1 cellular context compared by ENCODE assay signal in the genomic region with DNA sequence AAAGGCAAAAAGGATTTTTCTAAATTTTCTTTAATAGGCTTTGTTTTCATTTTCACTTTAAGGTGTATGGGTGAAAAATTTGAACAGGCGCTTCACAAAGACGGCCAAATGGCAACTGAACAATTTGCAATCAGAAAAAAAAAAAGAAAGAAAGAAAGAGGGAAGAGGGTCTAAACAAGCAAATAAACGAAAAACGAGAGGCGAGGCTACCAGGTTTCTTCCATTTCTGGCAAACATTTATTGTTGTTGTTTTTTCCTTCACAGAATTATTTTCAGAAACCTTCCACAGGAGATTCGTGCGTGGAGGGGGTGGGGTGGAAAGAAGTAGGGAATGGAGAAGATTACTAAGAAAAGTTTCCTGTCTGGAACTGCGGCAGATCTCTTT.
TF ChIP-seq lines count a peak whose summit lies in the region.

No MANE protein-coding gene starts in this region.

TF ChIP-seq in H1, 55 proteins besides CTCF, POLR2A, EP300 and RAD21:
- TF ChIP-seq SP1 (IDR thresholded peaks at IDR 0.05; ENCODE audit: low read depth, low read length) (no peak), TEAD4 (IDR thresholded peaks at IDR 0.05; ENCODE audit: low read depth, low read length) (no peak), MAFK (IDR thresholded peaks at IDR 0.05; ENCODE audit: low read depth, low read length) (no peak), RNF2 (IDR thresholded peaks at IDR 0.05; ENCODE audit: borderline replicate concordance, low read depth, low read length, missing control alignments, poor library complexity, severe bottlenecking) (no peak), CHD7 (IDR thresholded peaks at IDR 0.05; ENCODE audit: insufficient replicate concordance, low read length) (no peak), NRF1 (IDR thresholded peaks at IDR 0.05; ENCODE audit: low read depth, low read length) (no peak), RXRA (IDR thresholded peaks at IDR 0.05; ENCODE audit: insufficient read depth, low read depth, low read length) (no peak), CBX8 (IDR thresholded peaks at IDR 0.05; ENCODE audit: borderline replicate concordance, low read depth, low read length) (no peak), KDM4A (IDR thresholded peaks at IDR 0.05; ENCODE audit: low read depth, low read length, severe bottlenecking) (no peak), BRCA1 (IDR thresholded peaks at IDR 0.05; ENCODE audit: low read depth, low read length) (no peak), TAF7 (optimal IDR thresholded peaks at IDR 0.05; ENCODE audit: borderline replicate concordance, low read depth, low read length) (no peak), JUND (IDR thresholded peaks at IDR 0.05; ENCODE audit: low read length) (no peak), JUN (IDR thresholded peaks at IDR 0.05; ENCODE audit: low read depth, low read length) (no peak), SAP30 (IDR thresholded peaks at IDR 0.05; ENCODE audit: insufficient read depth, insufficient replicate concordance, low read length) (no peak), SP4 (IDR thresholded peaks at IDR 0.05; ENCODE audit: low read length) (no peak), SP2 (IDR thresholded peaks at IDR 0.05; ENCODE audit: low read length) (no peak), CTBP2 (IDR thresholded peaks at IDR 0.05; ENCODE audit: borderline replicate concordance, insufficient read depth, insufficient read length, low read length) (no peak), ASH2L (IDR thresholded peaks at IDR 0.05; ENCODE audit: low read length) (no peak), CEBPB (IDR thresholded peaks at IDR 0.05; ENCODE audit: low read depth, low read length) (no peak)
- TF ChIP-seq, protein P1, sequence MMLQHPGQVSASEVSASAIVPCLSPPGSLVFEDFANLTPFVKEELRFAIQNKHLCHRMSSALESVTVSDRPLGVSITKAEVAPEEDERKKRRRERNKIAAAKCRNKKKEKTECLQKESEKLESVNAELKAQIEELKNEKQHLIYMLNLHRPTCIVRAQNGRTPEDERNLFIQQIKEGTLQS (IDR thresholded peaks at IDR 0.05; ENCODE audit: insufficient read depth, low read depth, low read length) = no peak
